ENCODE assay signal across 9 cellular contexts in the genomic region with DNA sequence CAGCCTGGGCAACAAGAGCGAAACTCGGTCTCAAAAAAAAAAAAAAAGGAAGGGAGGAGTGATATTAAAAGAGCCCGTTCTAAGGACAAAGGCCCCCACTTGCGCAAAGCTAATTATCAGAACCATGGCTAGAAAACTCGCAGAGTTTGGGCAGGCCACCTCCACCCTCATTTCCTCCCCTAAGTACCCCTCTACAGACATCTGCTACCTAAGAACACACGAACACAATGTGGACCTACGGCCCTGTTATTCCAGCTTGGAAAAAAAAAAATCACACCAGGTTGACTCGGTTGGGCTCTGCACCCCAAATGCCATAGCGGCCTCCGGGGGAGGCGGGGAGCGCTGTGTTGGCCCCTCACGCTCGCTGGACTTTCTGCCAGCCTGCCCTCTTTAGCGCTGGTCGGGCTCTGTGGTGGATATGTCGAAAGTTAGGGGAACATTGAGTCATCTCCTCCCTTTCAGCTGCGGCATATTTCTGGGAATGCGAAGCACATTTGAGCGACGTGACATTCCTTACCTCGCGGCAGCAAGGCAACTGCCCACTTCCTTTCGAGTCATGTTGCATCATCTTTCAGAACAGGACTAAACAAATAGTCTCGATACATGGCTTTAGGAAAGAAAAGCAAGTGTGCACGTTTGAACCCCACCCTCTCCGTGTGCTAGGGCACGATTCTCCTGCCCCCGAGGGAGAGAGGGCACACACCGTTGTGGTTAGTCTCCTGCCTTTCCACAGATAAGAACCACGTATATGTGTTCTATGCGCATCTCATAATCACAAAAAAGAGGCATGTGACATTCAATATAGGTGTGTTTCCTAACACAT.
DNase-seq lines count a peak whose midpoint lies in the region; ATAC-seq and TF ChIP-seq lines count a peak whose summit lies in the region.
"Had no signal": no experiment of that assay in that cellular context is flagged by ENCODE, and none has a peak within 500 bp of the region (broad histone marks: within the 10 kb centered on the region; RNA-seq: fewer than 3 reads in every experiment).

No MANE protein-coding gene starts in this region.

- H3K4me1 Mint-ChIP-seq in CD4-positive, alpha-beta memory T cell = peaks cover 7 to 12% (median 10%) of the 10 kb centered on the region in 4 donors

- no peak for TF ChIP-seq CTCF in adrenal gland (IDR thresholded peaks at IDR 0.05)

- no peaks in the 10 kb centered on the region for H3K36me3 Mint-ChIP-seq in CD4-positive, alpha-beta memory T cell

- H3K27me3 ChIP-seq in ACC112 (ENCODE audit: insufficient read depth, low read length) = no peaks in the 10 kb centered on the region
- no peaks in the 10 kb centered on the region for H3K27me3 ChIP-seq in adrenal gland
- no peaks in the 10 kb centered on the region for H3K27me3 ChIP-seq in CD4-positive, alpha-beta memory T cell (ENCODE audit: insufficient read depth, low read length)
- no peaks in the 10 kb centered on the region for H3K27me3 ChIP-seq in HAP-1 (ENCODE audit: low read depth)

- H3K36me3 ChIP-seq in ACC112 (ENCODE audit: insufficient read depth, low read length) (no peaks in the 10 kb centered on the region), adrenal gland (replicated peaks in 1 of 2) (no peaks in the 10 kb centered on the region), HAP-1 (replicated peaks) (no peaks in the 10 kb centered on the region)
- no peaks in the 10 kb centered on the region for H3K36me3 ChIP-seq in CD4-positive, alpha-beta memory T cell (ENCODE audit: insufficient read depth, low read length)

- H3K27ac ChIP-seq in ACC112 (ENCODE audit: low read depth, low read length) (peak overlapping the region; percentile 63), adrenal gland (peak overlapping the region in 2 of 5 donors; percentile 48 to 79)
- H3K27ac ChIP-seq in CD4-positive, alpha-beta memory T cell (ENCODE audit: low read depth, low read length) = no peak overlapping the region

- no peak overlapping the region for H3K4me3 ChIP-seq in ACC112 (ENCODE audit: low read depth, low read length)
- H3K4me3 ChIP-seq in adrenal gland = no peak overlapping the region
- H3K4me3 ChIP-seq in CD4-positive, alpha-beta memory T cell (ENCODE audit: low read length in 2 of 2) = no peak overlapping the region
- no peak overlapping the region for H3K4me3 ChIP-seq in HAP-1
- H3K4me3 ChIP-seq: GM12878 had no signal

- no peaks in the 10 kb centered on the region for H3K79me2 ChIP-seq in ACC112 (ENCODE audit: control insufficient read depth, insufficient read depth, low read length, unreplicated experiment)

- H2AFZ ChIP-seq in ACC112 (ENCODE audit: low read length, unreplicated experiment) = no peak overlapping the region

- intact Hi-C loops in adrenal gland (cut with DNase I) = loop anchor here (10.0 kb wide), 2 partner anchors 47 to 177 kb away; no protein-coding TSS in a partner anchor
- intact Hi-C loops in CD4-positive, alpha-beta memory T cell (cut with micrococcal nuclease) = loop anchor here (10.0 kb wide), 1 partner anchor 177 kb away; no protein-coding TSS in a partner anchor

- peak overlapping the region in 4 of 8 donors; percentile 16 to 41 (median 34) for H3K4me3 Mint-ChIP-seq in CD4-positive, alpha-beta memory T cell

- DNase-seq in HT1080 (ENCODE audit: low read depth) (peak; percentile 98), adrenal gland (peak in 6 of 7 donors; percentile 37 to 70 (median 46)), left kidney (ENCODE audit: low read depth, low spot score) (peak; percentile 55), HAP-1 (ENCODE audit: low spot score in 2 of 2) (no peak)
- no peak for DNase-seq in CD4-positive, alpha-beta memory T cell

- 74 to 76% (median 75%) methylated on average over 30 to 32 of the region's 32 CpGs for WGBS in adrenal gland, 4 donors

- POLR2A ChIA-PET in CD4-positive, alpha-beta memory T cell (lab: Charles Lee; ENCODE audit: partially characterized antibody) = no interaction called here

- ATAC-seq in GM18858 (IDR thresholded peaks at IDR 0.05; ENCODE audit: unreplicated experiment) (no peak), GM21447 (IDR thresholded peaks at IDR 0.05; ENCODE audit: unreplicated experiment) (no peak)
- ATAC-seq: GM12878 had no signal

- H3K9me3 Mint-ChIP-seq in CD4-positive, alpha-beta memory T cell = no peaks in the 10 kb centered on the region

- no peak overlapping the region for H3K27ac Mint-ChIP-seq in CD4-positive, alpha-beta memory T cell

- no peaks in the 10 kb centered on the region for H3K9me3 ChIP-seq in adrenal gland (replicated peaks in 1 of 3)
- no peaks in the 10 kb centered on the region for H3K9me3 ChIP-seq in CD4-positive, alpha-beta memory T cell (ENCODE audit: control insufficient read depth in 1 of 2, low read length in 2 of 2)
- no peaks in the 10 kb centered on the region for H3K9me3 ChIP-seq in HAP-1

- CTCF ChIA-PET in CD4-positive, alpha-beta memory T cell (lab: Charles Lee; ENCODE audit: partially characterized antibody) = no interaction called here

- no peak for TF ChIP-seq POLR2A in adrenal gland (IDR thresholded peaks at IDR 0.05)

- peaks cover 3% of the 10 kb centered on the region for H3K4me1 ChIP-seq in ACC112 (ENCODE audit: control insufficient read depth, insufficient read depth, low read length, unreplicated experiment)
- H3K4me1 ChIP-seq in adrenal gland (replicated peaks in 1 of 2) = peaks cover 11% of the 10 kb centered on the region in 2 donors
- peaks cover 7% of the 10 kb centered on the region for H3K4me1 ChIP-seq in CD4-positive, alpha-beta memory T cell (ENCODE audit: insufficient read depth, low read length)
- H3K4me1 ChIP-seq in HAP-1 = no peaks in the 10 kb centered on the region

- H3K27me3 Mint-ChIP-seq in CD4-positive, alpha-beta memory T cell = peaks cover 10 to 22% of the 10 kb centered on the region in 2 donors

- in situ Hi-C loops in HAP-1 (cut with MboI; ENCODE audit: low sequenced_read_pairs) = no loop called here

Comparison
In these comparisons a context has a peak if more than half of its experiments do, and no peak if none do; other contexts are left out.
1. DNase-seq: peak in HT1080 (single experiment), adrenal gland (6 of 7) and left kidney (single experiment); none in CD4-positive, alpha-beta memory T cell (0 of 5) and HAP-1 (0 of 2).